7 cellular contexts compared by ENCODE assay signal in the genomic region with DNA sequence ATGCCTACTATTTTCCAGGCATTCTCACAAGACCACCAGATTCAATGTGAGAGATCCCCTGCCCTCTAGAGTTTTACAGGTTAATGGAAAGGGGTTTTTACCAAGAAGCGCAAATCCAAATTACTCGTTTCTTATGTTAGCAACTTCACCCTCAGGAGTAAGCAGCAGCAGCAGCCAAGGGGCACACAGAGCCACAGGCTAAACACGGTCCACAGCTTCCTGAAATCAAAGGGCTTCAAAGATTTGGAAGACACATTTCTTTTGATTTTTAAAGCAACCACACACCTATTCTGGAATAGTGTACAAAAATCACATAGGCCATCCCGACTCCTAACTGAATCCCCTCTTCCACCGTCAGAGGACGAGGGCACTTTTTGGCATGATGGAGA.
A peak's percentile ranks its signal among the peaks of the same experiment; 100 is the strongest.
DNase-seq lines count a peak whose midpoint lies in the region; ATAC-seq and TF ChIP-seq lines count a peak whose summit lies in the region.

No MANE protein-coding gene starts in this region.

- H3K36me3 Mint-ChIP-seq in H9 (ENCODE audit: insufficient read depth in 1 of 3, low read depth in 3 of 3) (no peaks in the 10 kb centered on the region; a peak in 1 of 7 replicates), WTC11 (no peaks in the 10 kb centered on the region)
- H3K36me3 Mint-ChIP-seq in stimulated activated memory B cell treated with anti-CD40 and anti-IgM and Interleukin-4, amounts not matched to agents 10 μg/mL and 1 μg/mL and 100 μg/mL, for 72 hours, result no peaks in the 10 kb centered on the region

- H3K56ac ChIP-seq in H9 (ENCODE audit: insufficient read length, low read depth, low read length), result no peak overlapping the region

- H4K91ac ChIP-seq in H9 (ENCODE audit: insufficient read length, low read depth, low read length), result no peak overlapping the region

- H3K4ac ChIP-seq in H9 (ENCODE audit: low read depth, low read length), result no peak overlapping the region

- H3K27me3 ChIP-seq in H9 (ENCODE audit: insufficient read depth, low read length) (no peaks in the 10 kb centered on the region; the same call in 1 of the 2 replicates), hepatocyte (no peaks in the 10 kb centered on the region)

- no peak overlapping the region for H4K8ac ChIP-seq in H9 (replicated peaks; ENCODE audit: insufficient read length, low read depth, low read length)

- peaks cover 39 to 49% of the 10 kb centered on the region in 2 experiments for H3K4me1 Mint-ChIP-seq in H9
- H3K4me1 Mint-ChIP-seq in WTC11, result peaks cover 45% of the 10 kb centered on the region
- peaks cover 81% of the 10 kb centered on the region for H3K4me1 Mint-ChIP-seq in stimulated activated memory B cell treated with anti-CD40 and anti-IgM and Interleukin-4, amounts not matched to agents 10 μg/mL and 1 μg/mL and 100 μg/mL, for 72 hours

- H3K27ac ChIP-seq in H9 (ENCODE audit: insufficient read length, low read depth, low read length) (no peak overlapping the region), hepatocyte (peak overlapping the region; percentile 98)

- H3K4me1 ChIP-seq in H9 (ENCODE audit: insufficient read depth, low read length) (peaks cover 7% of the 10 kb centered on the region; the same call in 1 of the 2 replicates), hepatocyte (ENCODE audit: insufficient read depth) (peaks cover 48% of the 10 kb centered on the region)

- intact Hi-C loops in posterior vena cava (cut with DNase I), result loop anchor here in 1 of 2 donors (10.0 kb wide), 3 partner anchors 105 to 135 kb away; a partner anchor contains a TSS

- peaks cover 8% of the 10 kb centered on the region for H3K23me2 ChIP-seq in H9 (ENCODE audit: insufficient read length, low read depth, low read length, poor library complexity, severe bottlenecking)

- no peaks in the 10 kb centered on the region for H3K9me2 ChIP-seq in hepatocyte (replicated peaks; ENCODE audit: insufficient read depth)

- H3K4me2 ChIP-seq in H9 (ENCODE audit: insufficient read depth, insufficient read length, low read length) (no peak overlapping the region), hepatocyte (peak overlapping the region; percentile 87)

- no peak overlapping the region for H3K23ac ChIP-seq in H9 (ENCODE audit: insufficient read length, low read depth, low read length)

- H2AK5ac ChIP-seq in H9 (ENCODE audit: insufficient read length, low read length), result no peak overlapping the region

- H3K18ac ChIP-seq in H9 (ENCODE audit: insufficient read length, low read depth, low read length), result no peak overlapping the region

- H3K14ac ChIP-seq in H9 (ENCODE audit: insufficient read depth, low read length), result no peak overlapping the region

- H2AFZ ChIP-seq in H9 (ENCODE audit: low read length) (no peak overlapping the region), hepatocyte (peak overlapping the region; percentile 49)

- H3K27me3 Mint-ChIP-seq in H9 (ENCODE audit: low read depth) (peaks cover 48% of the 10 kb centered on the region), WTC11 (ENCODE audit: low read depth) (peaks cover 32% of the 10 kb centered on the region)
- H3K27me3 Mint-ChIP-seq in stimulated activated memory B cell treated with anti-CD40 and anti-IgM and Interleukin-4, amounts not matched to agents 10 μg/mL and 1 μg/mL and 100 μg/mL, for 72 hours, result no peaks in the 10 kb centered on the region

- no peak overlapping the region for H2BK12ac ChIP-seq in H9 (ENCODE audit: insufficient read length, low read depth, low read length)

- DNase-seq in H9 (no peak), WTC11 (ENCODE audit: low spot score) (no peak), hepatocyte (ENCODE audit: low spot score) (no peak), SKM-1 treated with dmso at 0.1 percent for 144 hours (lab: John Stamatoyannopoulos, UW; ENCODE audit: unreplicated experiment) (no peak), posterior vena cava (ENCODE audit: low spot score) (no peak), GM20000 (ENCODE audit: low spot score) (no peak)

- H3K27ac Mint-ChIP-seq in H9 (no peak overlapping the region), WTC11 (no peak overlapping the region)
- peak overlapping the region; percentile 97 for H3K27ac Mint-ChIP-seq in stimulated activated memory B cell treated with anti-CD40 and anti-IgM and Interleukin-4, amounts not matched to agents 10 μg/mL and 1 μg/mL and 100 μg/mL, for 72 hours

- H4K20me1 ChIP-seq in H9 (ENCODE audit: control insufficient read depth, insufficient read depth, insufficient read length) (no peaks in the 10 kb centered on the region), hepatocyte (ENCODE audit: insufficient read depth, poor library complexity, severe bottlenecking) (no peaks in the 10 kb centered on the region)

- WGBS in H9 (ENCODE audit: extremely low coverage, insufficient read length, low lambda C conversion rate), result no CpG with 5 or more reads among the region's 6 CpGs
- WGBS in hepatocyte (ENCODE audit: low lambda C conversion rate, missing lambda C conversion rate), result 35% methylated on average over 6 of the region's 6 CpGs

- H2BK120ac ChIP-seq in H9 (ENCODE audit: low read depth, low read length, poor library complexity, severe bottlenecking), result no peak overlapping the region

- POLR2A ChIA-PET in WTC11 (lab: Charles Lee), result no interaction called here

- H3K4me3 ChIP-seq in hepatocyte, result no peak overlapping the region

- no peaks in the 10 kb centered on the region for H3K9me3 Mint-ChIP-seq in H9
- no peaks in the 10 kb centered on the region for H3K9me3 Mint-ChIP-seq in WTC11
- no peaks in the 10 kb centered on the region for H3K9me3 Mint-ChIP-seq in stimulated activated memory B cell treated with anti-CD40 and anti-IgM and Interleukin-4, amounts not matched to agents 10 μg/mL and 1 μg/mL and 100 μg/mL, for 72 hours

- no peak overlapping the region for H2BK15ac ChIP-seq in H9 (ENCODE audit: low read depth, low read length)

- no peak overlapping the region for H2BK20ac ChIP-seq in H9 (ENCODE audit: low read depth, low read length, poor library complexity, severe bottlenecking)

- H4K5ac ChIP-seq in H9 (ENCODE audit: insufficient read length, low read depth, low read length), result no peak overlapping the region

- no peak overlapping the region for H3T11ph ChIP-seq in H9 (ENCODE audit: low read length)

- H3K9me3 ChIP-seq in H9 (ENCODE audit: control insufficient read depth, low read depth, low read length) (no peaks in the 10 kb centered on the region), hepatocyte (ENCODE audit: low read depth) (no peaks in the 10 kb centered on the region)

- no peak for TF ChIP-seq CTCF in H9 (conservative IDR thresholded peaks at IDR 0.05)
- TF ChIP-seq CTCF in WTC11 (IDR thresholded peaks at IDR 0.05), result no peak
- no peak for TF ChIP-seq CTCF in hepatocyte (IDR thresholded peaks at IDR 0.05; ENCODE audit: poor library complexity)
- TF ChIP-seq CTCF in GM20000 (IDR thresholded peaks at IDR 0.05; ENCODE audit: extremely low read depth, missing control alignments), result no peak

- CTCF ChIA-PET in WTC11 (lab: Charles Lee), result interaction anchor here (1.4 to 2.3 kb wide), 2 partner anchors 120 to 137 kb away, joined by 5 to 8 read pairs; no protein-coding TSS in a partner anchor

- H3K79me1 ChIP-seq in H9 (ENCODE audit: insufficient read depth, low read depth, low read length, poor library complexity, severe bottlenecking), result no peaks in the 10 kb centered on the region

- no peak overlapping the region for H2BK5ac ChIP-seq in H9 (ENCODE audit: insufficient read length, low read length)

- no peak overlapping the region for H3K9ac ChIP-seq in H9 (ENCODE audit: extremely low read depth, insufficient read length, low read length)

- ATAC-seq in WTC11, result no peak
- ATAC-seq in stimulated activated memory B cell treated with anti-CD40 and anti-IgM and Interleukin-4, amounts not matched to agents 10 μg/mL and 1 μg/mL and 100 μg/mL, for 72 hours, result no peak

- peak overlapping the region; percentile 28 to 57; a peak in 3 of 5 replicates for H3K4me3 Mint-ChIP-seq in H9
- peak overlapping the region; percentile 19; the same call in 1 of the 2 replicates for H3K4me3 Mint-ChIP-seq in WTC11
- peak overlapping the region; percentile 78 for H3K4me3 Mint-ChIP-seq in stimulated activated memory B cell treated with anti-CD40 and anti-IgM and Interleukin-4, amounts not matched to agents 10 μg/mL and 1 μg/mL and 100 μg/mL, for 72 hours

- H3K79me2 ChIP-seq in H9 (ENCODE audit: insufficient read depth, low read length) (no peaks in the 10 kb centered on the region), hepatocyte (no peaks in the 10 kb centered on the region)

- no peaks in the 10 kb centered on the region for H3K36me3 ChIP-seq in hepatocyte (replicated peaks; ENCODE audit: insufficient read depth, low read depth)

TF ChIP-seq in WTC11, 78 proteins besides CTCF, POLR2A, EP300 and RAD21 (continues in another document):
- TF ChIP-seq SMAD3 (CRISPR knock-in tag; IDR thresholded peaks at IDR 0.05; ENCODE audit: borderline replicate concordance) (no peak), ELF4 (CRISPR knock-in tag; IDR thresholded peaks at IDR 0.05; ENCODE audit: low read depth) (no peak)
- TF ChIP-seq, protein P1, sequence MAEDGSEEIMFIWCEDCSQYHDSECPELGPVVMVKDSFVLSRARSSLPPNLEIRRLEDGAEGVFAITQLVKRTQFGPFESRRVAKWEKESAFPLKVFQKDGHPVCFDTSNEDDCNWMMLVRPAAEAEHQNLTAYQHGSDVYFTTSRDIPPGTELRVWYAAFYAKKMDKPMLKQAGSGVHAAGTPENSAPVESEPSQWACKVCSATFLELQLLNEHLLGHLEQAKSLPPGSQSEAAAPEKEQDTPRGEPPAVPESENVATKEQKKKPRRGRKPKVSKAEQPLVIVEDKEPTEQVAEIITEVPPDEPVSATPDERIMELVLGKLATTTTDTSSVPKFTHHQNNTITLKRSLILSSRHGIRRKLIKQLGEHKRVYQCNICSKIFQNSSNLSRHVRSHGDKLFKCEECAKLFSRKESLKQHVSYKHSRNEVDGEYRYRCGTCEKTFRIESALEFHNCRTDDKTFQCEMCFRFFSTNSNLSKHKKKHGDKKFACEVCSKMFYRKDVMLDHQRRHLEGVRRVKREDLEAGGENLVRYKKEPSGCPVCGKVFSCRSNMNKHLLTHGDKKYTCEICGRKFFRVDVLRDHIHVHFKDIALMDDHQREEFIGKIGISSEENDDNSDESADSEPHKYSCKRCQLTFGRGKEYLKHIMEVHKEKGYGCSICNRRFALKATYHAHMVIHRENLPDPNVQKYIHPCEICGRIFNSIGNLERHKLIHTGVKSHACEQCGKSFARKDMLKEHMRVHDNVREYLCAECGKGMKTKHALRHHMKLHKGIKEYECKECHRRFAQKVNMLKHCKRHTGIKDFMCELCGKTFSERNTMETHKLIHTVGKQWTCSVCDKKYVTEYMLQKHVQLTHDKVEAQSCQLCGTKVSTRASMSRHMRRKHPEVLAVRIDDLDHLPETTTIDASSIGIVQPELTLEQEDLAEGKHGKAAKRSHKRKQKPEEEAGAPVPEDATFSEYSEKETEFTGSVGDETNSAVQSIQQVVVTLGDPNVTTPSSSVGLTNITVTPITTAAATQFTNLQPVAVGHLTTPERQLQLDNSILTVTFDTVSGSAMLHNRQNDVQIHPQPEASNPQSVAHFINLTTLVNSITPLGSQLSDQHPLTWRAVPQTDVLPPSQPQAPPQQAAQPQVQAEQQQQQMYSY (CRISPR knock-in tag; IDR thresholded peaks at IDR 0.05), result no peak

Comparison
In these comparisons a context has a peak if more than half of its experiments do, and no peak if none do; other contexts are left out.
1. H3K4me3 Mint-ChIP-seq: peak in every context shown above with its lines; median percentile 78 in stimulated activated memory B cell treated with anti-CD40 and anti-IgM and Interleukin-4, amounts not matched to agents 10 μg/mL and 1 μg/mL and 100 μg/mL, for 72 hours; 42 in H9; 19 in WTC11.